In genomic region chr5:132820162-132820754, GRCh38 we compare ENCODE assay signal across 1 cellular context.
TF ChIP-seq lines count a peak whose summit lies in the region.

No MANE protein-coding gene starts in this region.

TF ChIP-seq in HEK293, 187 proteins besides CTCF, POLR2A, EP300 and RAD21 (continued from another document and continues in another):
- TF ChIP-seq, protein P1, sequence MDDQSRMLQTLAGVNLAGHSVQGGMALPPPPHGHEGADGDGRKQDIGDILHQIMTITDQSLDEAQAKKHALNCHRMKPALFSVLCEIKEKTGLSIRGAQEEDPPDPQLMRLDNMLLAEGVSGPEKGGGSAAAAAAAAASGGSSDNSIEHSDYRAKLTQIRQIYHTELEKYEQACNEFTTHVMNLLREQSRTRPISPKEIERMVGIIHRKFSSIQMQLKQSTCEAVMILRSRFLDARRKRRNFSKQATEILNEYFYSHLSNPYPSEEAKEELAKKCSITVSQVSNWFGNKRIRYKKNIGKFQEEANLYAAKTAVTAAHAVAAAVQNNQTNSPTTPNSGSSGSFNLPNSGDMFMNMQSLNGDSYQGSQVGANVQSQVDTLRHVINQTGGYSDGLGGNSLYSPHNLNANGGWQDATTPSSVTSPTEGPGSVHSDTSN (CRISPR knock-in tag; IDR thresholded peaks at IDR 0.05), result no peak
- TF ChIP-seq ZNF416 (tag by site-specific recombination; IDR thresholded peaks at IDR 0.05) (no peak), SCRT2 (tag by site-specific recombination; IDR thresholded peaks at IDR 0.05) (no peak), ZNF670 (tag by site-specific recombination; IDR thresholded peaks at IDR 0.05; ENCODE audit: low read depth) (no peak), SP2 (tag by site-specific recombination; IDR thresholded peaks at IDR 0.05) (no peak), ZNF133 (tag by site-specific recombination; IDR thresholded peaks at IDR 0.05) (no peak), ZNF488 (tag by site-specific recombination; IDR thresholded peaks at IDR 0.05) (no peak), ZNF324 (tag by site-specific recombination; IDR thresholded peaks at IDR 0.05) (no peak), KLF10 (tag by site-specific recombination; IDR thresholded peaks at IDR 0.05) (no peak), OVOL3 (tag by site-specific recombination; IDR thresholded peaks at IDR 0.05) (no peak), ZNF26 (tag by site-specific recombination; IDR thresholded peaks at IDR 0.05) (no peak), ZSCAN23 (tag by site-specific recombination; IDR thresholded peaks at IDR 0.05) (no peak), SALL2 (tag by site-specific recombination; IDR thresholded peaks at IDR 0.05; ENCODE audit: borderline replicate concordance) (no peak), MEIS1 (CRISPR knock-in tag; IDR thresholded peaks at IDR 0.05; ENCODE audit: borderline replicate concordance) (no peak), ZNF654 (tag by site-specific recombination; IDR thresholded peaks at IDR 0.05; ENCODE audit: low read depth) (peak; percentile 92), ZNF184 (tag by site-specific recombination; IDR thresholded peaks at IDR 0.05) (no peak), ZNF404 (tag by site-specific recombination; IDR thresholded peaks at IDR 0.05) (no peak), ZNF292 (tag by site-specific recombination; IDR thresholded peaks at IDR 0.05; ENCODE audit: borderline replicate concordance, low read depth) (no peak), ZNF211 (tag by site-specific recombination; IDR thresholded peaks at IDR 0.05; ENCODE audit: low read depth) (no peak), TSHZ1 (tag by site-specific recombination; IDR thresholded peaks at IDR 0.05; ENCODE audit: borderline replicate concordance) (no peak), ZNF660 (tag by site-specific recombination; IDR thresholded peaks at IDR 0.05) (peak; percentile 93), EGR2 (tag by site-specific recombination; IDR thresholded peaks at IDR 0.05; ENCODE audit: low read depth) (no peak), ZNF132 (tag by site-specific recombination; IDR thresholded peaks at IDR 0.05; ENCODE audit: borderline replicate concordance) (no peak), ZNF423 (tag by site-specific recombination; IDR thresholded peaks at IDR 0.05) (no peak), ZNF776 (tag by site-specific recombination; IDR thresholded peaks at IDR 0.05; ENCODE audit: borderline replicate concordance) (no peak), ZNF645 (tag by site-specific recombination; IDR thresholded peaks at IDR 0.05) (no peak), SCRT1 (tag by site-specific recombination; IDR thresholded peaks at IDR 0.05; ENCODE audit: borderline replicate concordance) (no peak), ZNF2 (tag by site-specific recombination; IDR thresholded peaks at IDR 0.05) (peak; percentile 85), ZNF664 (tag by site-specific recombination; IDR thresholded peaks at IDR 0.05) (no peak), ZNF24 (tag by site-specific recombination; IDR thresholded peaks at IDR 0.05) (peak; percentile 51; the same call in 1 of the 2 replicates), ZSCAN30 (tag by site-specific recombination; IDR thresholded peaks at IDR 0.05) (0 out of 2 replicates have a peak, but pooled peaks have one; percentile 36), ZNF747 (tag by site-specific recombination; IDR thresholded peaks at IDR 0.05) (no peak), ZNF169 (tag by site-specific recombination; IDR thresholded peaks at IDR 0.05) (no peak), GFI1B (tag by site-specific recombination; IDR thresholded peaks at IDR 0.05) (no peak), HIC1 (tag by site-specific recombination; IDR thresholded peaks at IDR 0.05) (no peak), ZFP69B (tag by site-specific recombination; IDR thresholded peaks at IDR 0.05) (peak; percentile 50; the same call in 1 of the 2 replicates), ZNF544 (tag by site-specific recombination; IDR thresholded peaks at IDR 0.05) (no peak), ZNF146 (tag by site-specific recombination; IDR thresholded peaks at IDR 0.05) (no peak), ZNF391 (tag by site-specific recombination; IDR thresholded peaks at IDR 0.05; ENCODE audit: borderline replicate concordance, low read depth) (no peak), ZNF202 (tag by site-specific recombination; IDR thresholded peaks at IDR 0.05; ENCODE audit: borderline replicate concordance) (no peak), ZNF600 (tag by site-specific recombination; IDR thresholded peaks at IDR 0.05) (no peak), ZNF571 (tag by site-specific recombination; IDR thresholded peaks at IDR 0.05) (no peak), ZNF266 (tag by site-specific recombination; IDR thresholded peaks at IDR 0.05; ENCODE audit: low read depth) (no peak), ZNF366 (tag by site-specific recombination; conservative IDR thresholded peaks at IDR 0.05) (no peak), ZNF112 (tag by site-specific recombination; IDR thresholded peaks at IDR 0.05) (no peak), ZNF341 (tag by site-specific recombination; IDR thresholded peaks at IDR 0.05; ENCODE audit: low read depth) (no peak), ZNF175 (tag by site-specific recombination; IDR thresholded peaks at IDR 0.05) (no peak), ZFP3 (tag by site-specific recombination; IDR thresholded peaks at IDR 0.05; ENCODE audit: low read depth) (no peak), ZNF48 (tag by site-specific recombination; IDR thresholded peaks at IDR 0.05) (no peak), ZNF23 (tag by site-specific recombination; IDR thresholded peaks at IDR 0.05; ENCODE audit: borderline replicate concordance) (no peak)
- TF ChIP-seq, protein P2, sequence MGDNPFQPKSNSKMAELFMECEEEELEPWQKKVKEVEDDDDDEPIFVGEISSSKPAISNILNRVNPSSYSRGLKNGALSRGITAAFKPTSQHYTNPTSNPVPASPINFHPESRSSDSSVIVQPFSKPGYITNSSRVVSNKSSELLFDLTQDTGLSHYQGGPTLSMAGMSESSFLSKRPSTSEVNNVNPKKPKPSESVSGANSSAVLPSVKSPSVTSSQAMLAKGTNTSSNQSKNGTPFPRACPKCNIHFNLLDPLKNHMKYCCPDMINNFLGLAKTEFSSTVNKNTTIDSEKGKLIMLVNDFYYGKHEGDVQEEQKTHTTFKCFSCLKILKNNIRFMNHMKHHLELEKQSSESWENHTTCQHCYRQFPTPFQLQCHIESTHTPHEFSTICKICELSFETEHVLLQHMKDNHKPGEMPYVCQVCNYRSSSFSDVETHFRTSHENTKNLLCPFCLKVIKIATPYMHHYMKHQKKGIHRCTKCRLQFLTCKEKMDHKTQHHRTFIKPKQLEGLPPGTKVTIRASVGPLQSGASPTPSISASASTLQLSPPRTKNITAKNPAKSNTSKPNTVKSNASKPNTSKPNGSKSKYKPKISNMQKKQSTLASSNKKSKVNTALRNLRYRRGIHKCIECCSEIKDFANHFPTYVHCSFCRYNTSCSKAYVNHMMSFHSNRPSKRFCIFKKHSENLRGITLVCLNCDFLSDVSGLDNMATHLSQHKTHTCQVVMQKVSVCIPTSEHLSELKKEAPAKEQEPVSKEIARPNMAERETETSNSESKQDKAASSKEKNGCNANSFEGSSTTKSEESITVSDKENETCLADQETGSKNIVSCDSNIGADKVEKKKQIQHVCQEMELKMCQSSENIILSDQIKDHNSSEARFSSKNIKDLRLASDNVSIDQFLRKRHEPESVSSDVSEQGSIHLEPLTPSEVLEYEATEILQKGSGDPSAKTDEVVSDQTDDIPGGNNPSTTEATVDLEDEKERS (tag by site-specific recombination; IDR thresholded peaks at IDR 0.05), result no peak
- TF ChIP-seq, protein P3, sequence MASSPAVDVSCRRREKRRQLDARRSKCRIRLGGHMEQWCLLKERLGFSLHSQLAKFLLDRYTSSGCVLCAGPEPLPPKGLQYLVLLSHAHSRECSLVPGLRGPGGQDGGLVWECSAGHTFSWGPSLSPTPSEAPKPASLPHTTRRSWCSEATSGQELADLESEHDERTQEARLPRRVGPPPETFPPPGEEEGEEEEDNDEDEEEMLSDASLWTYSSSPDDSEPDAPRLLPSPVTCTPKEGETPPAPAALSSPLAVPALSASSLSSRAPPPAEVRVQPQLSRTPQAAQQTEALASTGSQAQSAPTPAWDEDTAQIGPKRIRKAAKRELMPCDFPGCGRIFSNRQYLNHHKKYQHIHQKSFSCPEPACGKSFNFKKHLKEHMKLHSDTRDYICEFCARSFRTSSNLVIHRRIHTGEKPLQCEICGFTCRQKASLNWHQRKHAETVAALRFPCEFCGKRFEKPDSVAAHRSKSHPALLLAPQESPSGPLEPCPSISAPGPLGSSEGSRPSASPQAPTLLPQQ (tag by site-specific recombination; IDR thresholded peaks at IDR 0.05), result peak; percentile 68; the same call in 1 of the 2 replicates
- TF ChIP-seq, protein P4, sequence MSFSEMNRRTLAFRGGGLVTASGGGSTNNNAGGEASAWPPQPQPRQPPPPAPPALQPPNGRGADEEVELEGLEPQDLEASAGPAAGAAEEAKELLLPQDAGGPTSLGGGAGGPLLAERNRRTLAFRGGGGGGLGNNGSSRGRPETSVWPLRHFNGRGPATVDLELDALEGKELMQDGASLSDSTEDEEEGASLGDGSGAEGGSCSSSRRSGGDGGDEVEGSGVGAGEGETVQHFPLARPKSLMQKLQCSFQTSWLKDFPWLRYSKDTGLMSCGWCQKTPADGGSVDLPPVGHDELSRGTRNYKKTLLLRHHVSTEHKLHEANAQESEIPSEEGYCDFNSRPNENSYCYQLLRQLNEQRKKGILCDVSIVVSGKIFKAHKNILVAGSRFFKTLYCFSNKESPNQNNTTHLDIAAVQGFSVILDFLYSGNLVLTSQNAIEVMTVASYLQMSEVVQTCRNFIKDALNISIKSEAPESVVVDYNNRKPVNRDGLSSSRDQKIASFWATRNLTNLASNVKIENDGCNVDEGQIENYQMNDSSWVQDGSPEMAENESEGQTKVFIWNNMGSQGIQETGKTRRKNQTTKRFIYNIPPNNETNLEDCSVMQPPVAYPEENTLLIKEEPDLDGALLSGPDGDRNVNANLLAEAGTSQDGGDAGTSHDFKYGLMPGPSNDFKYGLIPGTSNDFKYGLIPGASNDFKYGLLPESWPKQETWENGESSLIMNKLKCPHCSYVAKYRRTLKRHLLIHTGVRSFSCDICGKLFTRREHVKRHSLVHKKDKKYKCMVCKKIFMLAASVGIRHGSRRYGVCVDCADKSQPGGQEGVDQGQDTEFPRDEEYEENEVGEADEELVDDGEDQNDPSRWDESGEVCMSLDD (tag by site-specific recombination; IDR thresholded peaks at IDR 0.05), result no peak
